Comparison of ENCODE assay signal across 29 cellular contexts in the genomic region with DNA sequence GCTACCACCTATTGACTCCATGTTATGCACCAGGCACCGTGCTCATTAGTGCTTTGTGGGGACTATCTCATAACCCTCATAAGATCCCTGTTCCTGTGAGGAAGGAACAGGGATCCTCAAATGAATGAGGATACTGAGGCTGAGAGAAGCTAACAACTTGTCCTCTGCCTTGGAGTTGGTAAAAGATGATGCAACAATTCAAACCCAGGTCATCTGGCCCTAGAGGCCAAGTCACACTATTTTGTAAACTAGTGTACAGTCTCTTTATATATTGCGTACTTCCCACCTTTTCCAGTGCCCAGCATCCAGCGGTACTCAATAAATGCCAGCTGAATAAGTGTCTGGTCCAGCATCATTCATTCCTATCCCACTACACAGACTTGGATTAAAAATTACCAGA.
"Had no signal": no experiment of that assay in that cellular context is flagged by ENCODE, and none has a peak within 500 bp of the region (broad histone marks: within the 10 kb centered on the region; RNA-seq: fewer than 3 reads in every experiment).

No MANE protein-coding gene starts in this region.

- H2AFZ ChIP-seq: PC-9 had no signal

- H3K4me1 ChIP-seq: SJCRH30 had no signal

- H3K36me3 ChIP-seq: SJCRH30 had no signal

- FAIRE-seq: RCC 7860 had no signal

- H3K27ac ChIP-seq: PC-9, RWPE1, SJCRH30, SK-N-MC had no signal

- H3K4me2 ChIP-seq: PC-9 had no signal

- ATAC-seq: Panc1, Right ventricle myocardium inferior, SK-N-SH treated with all-trans-retinoic acid at 6 μM for 48 hours, T-cell had no signal

- H3K9me3 ChIP-seq: SJCRH30 had no signal

- DNase-seq: MM.1S, MV-4-11, NCI-H1092, NCI-H1105, NCI-H1417 treated with DMSO at 0.1 percent for 48 hours, NCI-H1436 treated with DMSO at 0.1 percent for 48 hours, NCI-H1694 treated with DMSO at 0.1 percent for 48 hours, NCI-H187 treated with DMSO at 0.1 percent for 48 hours, NCI-H2029, NCI-H2081, NCI-H2171 treated with DMSO at 0.1 percent for 48 hours, NCI-H2227 treated with DMSO at 0.1 percent for 48 hours, NCI-H345, NCI-H510A treated with DMSO at 0.1 percent for 48 hours, NCI-H524 treated with DMSO at 0.1 percent for 48 hours, NCI-H526 treated with DMSO at 0.1 percent for 48 hours, NCI-H748 treated with DMSO at 0.1 percent for 48 hours, NCI-H82, PC-9, SHP77, SIG-M5, SJCRH30, T-cell had no signal

- H3K27me3 ChIP-seq: SJCRH30 had no signal

- H3K4me3 ChIP-seq: PC-9, SJCRH30, SK-N-MC had no signal
